Comparison of ENCODE assay signal across 1 cellular context in the genomic region with DNA sequence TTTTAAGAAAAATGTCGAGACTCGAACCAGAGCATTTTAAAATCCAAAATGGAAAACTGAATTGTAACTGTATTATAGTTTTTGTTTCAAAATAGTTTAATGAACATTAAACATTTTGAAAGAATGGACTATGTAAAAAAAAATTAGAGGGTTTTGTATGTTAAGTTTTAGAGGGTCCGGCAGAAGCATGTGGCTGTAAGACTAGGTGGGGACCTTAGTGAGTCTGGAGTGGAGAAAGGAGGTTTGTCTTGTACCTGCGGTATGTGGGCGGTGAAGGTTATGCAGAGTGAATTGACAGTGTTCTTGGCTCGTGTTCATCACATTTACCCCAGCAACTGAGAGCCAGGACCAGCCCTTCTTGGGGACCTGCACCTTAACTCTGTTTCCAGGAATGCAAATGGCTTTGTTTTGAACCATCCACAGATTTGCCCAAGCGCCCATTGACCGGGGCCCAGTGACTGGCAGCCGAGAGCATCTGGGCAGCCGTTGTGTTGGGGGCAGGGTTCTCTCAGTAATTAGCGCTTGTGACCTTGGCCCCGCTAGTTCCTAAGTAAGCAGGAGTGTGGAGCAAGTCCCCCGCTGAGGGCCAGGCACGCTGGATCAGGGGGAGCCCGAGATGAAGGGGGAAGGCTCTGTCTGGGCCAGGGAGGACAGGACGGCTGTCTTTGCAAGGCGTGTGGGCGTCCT.
TF ChIP-seq lines count a peak whose summit lies in the region.

No MANE protein-coding gene starts in this region.

TF ChIP-seq in HepG2, 621 proteins besides CTCF, POLR2A, EP300 and RAD21 (continued from another document and continues in another):
- TF ChIP-seq, protein P1, sequence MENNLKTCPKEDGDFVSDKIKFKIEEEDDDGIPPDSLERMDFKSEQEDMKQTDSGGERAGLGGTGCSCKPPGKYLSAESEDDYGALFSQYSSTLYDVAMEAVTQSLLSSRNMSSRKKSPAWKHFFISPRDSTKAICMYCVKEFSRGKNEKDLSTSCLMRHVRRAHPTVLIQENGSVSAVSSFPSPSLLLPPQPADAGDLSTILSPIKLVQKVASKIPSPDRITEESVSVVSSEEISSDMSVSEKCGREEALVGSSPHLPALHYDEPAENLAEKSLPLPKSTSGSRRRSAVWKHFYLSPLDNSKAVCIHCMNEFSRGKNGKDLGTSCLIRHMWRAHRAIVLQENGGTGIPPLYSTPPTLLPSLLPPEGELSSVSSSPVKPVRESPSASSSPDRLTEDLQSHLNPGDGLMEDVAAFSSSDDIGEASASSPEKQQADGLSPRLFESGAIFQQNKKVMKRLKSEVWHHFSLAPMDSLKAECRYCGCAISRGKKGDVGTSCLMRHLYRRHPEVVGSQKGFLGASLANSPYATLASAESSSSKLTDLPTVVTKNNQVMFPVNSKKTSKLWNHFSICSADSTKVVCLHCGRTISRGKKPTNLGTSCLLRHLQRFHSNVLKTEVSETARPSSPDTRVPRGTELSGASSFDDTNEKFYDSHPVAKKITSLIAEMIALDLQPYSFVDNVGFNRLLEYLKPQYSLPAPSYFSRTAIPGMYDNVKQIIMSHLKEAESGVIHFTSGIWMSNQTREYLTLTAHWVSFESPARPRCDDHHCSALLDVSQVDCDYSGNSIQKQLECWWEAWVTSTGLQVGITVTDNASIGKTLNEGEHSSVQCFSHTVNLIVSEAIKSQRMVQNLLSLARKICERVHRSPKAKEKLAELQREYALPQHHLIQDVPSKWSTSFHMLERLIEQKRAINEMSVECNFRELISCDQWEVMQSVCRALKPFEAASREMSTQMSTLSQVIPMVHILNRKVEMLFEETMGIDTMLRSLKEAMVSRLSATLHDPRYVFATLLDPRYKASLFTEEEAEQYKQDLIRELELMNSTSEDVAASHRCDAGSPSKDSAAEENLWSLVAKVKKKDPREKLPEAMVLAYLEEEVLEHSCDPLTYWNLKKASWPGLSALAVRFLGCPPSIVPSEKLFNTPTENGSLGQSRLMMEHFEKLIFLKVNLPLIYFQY (CRISPR knock-in tag; IDR thresholded peaks at IDR 0.05; ENCODE audit: borderline replicate concordance): peak; percentile 69; the same call in 1 of the 2 replicates
- peak; percentile 65; the same call in 1 of the 2 replicates for TF ChIP-seq ZFP90 (CRISPR knock-in tag; IDR thresholded peaks at IDR 0.05; ENCODE audit: borderline replicate concordance)
- peak; percentile 48; the same call in 1 of the 2 replicates for TF ChIP-seq CEBPB (IDR thresholded peaks at IDR 0.05; ENCODE audit: borderline replicate concordance, low read depth, low read length)
- TF ChIP-seq ZNF737 (CRISPR knock-in tag; IDR thresholded peaks at IDR 0.05; ENCODE audit: borderline replicate concordance): no peak
- TF ChIP-seq ZNF781 (CRISPR knock-in tag; IDR thresholded peaks at IDR 0.05; ENCODE audit: borderline replicate concordance, not compliant biosample characterization): peak; percentile 39
- TF ChIP-seq DR1 (CRISPR knock-in tag; IDR thresholded peaks at IDR 0.05): no peak
- TF ChIP-seq NFKBIZ (CRISPR knock-in tag; IDR thresholded peaks at IDR 0.05): peak; percentile 64; the same call in 1 of the 2 replicates
- no peak for TF ChIP-seq SETDB1 (CRISPR knock-in tag; IDR thresholded peaks at IDR 0.05; ENCODE audit: borderline replicate concordance)
- no peak for TF ChIP-seq DMAP1 (CRISPR knock-in tag; IDR thresholded peaks at IDR 0.05)
- TF ChIP-seq, protein P2, sequence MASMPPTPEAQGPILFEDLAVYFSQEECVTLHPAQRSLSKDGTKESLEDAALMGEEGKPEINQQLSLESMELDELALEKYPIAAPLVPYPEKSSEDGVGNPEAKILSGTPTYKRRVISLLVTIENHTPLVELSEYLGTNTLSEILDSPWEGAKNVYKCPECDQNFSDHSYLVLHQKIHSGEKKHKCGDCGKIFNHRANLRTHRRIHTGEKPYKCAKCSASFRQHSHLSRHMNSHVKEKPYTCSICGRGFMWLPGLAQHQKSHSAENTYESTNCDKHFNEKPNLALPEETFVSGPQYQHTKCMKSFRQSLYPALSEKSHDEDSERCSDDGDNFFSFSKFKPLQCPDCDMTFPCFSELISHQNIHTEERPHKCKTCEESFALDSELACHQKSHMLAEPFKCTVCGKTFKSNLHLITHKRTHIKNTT (CRISPR knock-in tag; IDR thresholded peaks at IDR 0.05): no peak
- peak; percentile 65; the same call in 1 of the 2 replicates for TF ChIP-seq ZNF232 (CRISPR knock-in tag; IDR thresholded peaks at IDR 0.05; ENCODE audit: borderline replicate concordance)
- peak; percentile 54; the same call in 1 of the 2 replicates for TF ChIP-seq CHD2 (IDR thresholded peaks at IDR 0.05; ENCODE audit: low read depth, low read length)
- TF ChIP-seq, protein P3, sequence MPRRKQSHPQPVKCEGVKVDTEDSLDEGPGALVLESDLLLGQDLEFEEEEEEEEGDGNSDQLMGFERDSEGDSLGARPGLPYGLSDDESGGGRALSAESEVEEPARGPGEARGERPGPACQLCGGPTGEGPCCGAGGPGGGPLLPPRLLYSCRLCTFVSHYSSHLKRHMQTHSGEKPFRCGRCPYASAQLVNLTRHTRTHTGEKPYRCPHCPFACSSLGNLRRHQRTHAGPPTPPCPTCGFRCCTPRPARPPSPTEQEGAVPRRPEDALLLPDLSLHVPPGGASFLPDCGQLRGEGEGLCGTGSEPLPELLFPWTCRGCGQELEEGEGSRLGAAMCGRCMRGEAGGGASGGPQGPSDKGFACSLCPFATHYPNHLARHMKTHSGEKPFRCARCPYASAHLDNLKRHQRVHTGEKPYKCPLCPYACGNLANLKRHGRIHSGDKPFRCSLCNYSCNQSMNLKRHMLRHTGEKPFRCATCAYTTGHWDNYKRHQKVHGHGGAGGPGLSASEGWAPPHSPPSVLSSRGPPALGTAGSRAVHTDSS (CRISPR knock-in tag; conservative IDR thresholded peaks at IDR 0.05): no peak
- TF ChIP-seq PHF21A (CRISPR knock-in tag; IDR thresholded peaks at IDR 0.05): peak; percentile 86
- no peak for TF ChIP-seq ZNF703 (CRISPR knock-in tag; IDR thresholded peaks at IDR 0.05; ENCODE audit: borderline replicate concordance)
- TF ChIP-seq HDAC1 (CRISPR knock-in tag; IDR thresholded peaks at IDR 0.05): peak; percentile 74
- TF ChIP-seq RCOR2 (CRISPR knock-in tag; IDR thresholded peaks at IDR 0.05): peak; percentile 86
- 0 out of 2 replicates have a peak, but pooled peaks have one; percentile 43 for TF ChIP-seq GTF2F1 (IDR thresholded peaks at IDR 0.05; ENCODE audit: low read length)
- TF ChIP-seq KLF16 (CRISPR knock-in tag; IDR thresholded peaks at IDR 0.05): peak in 1 of 2 experiments; percentile 59; a peak in 1 of 4 replicates
- TF ChIP-seq, protein P4, sequence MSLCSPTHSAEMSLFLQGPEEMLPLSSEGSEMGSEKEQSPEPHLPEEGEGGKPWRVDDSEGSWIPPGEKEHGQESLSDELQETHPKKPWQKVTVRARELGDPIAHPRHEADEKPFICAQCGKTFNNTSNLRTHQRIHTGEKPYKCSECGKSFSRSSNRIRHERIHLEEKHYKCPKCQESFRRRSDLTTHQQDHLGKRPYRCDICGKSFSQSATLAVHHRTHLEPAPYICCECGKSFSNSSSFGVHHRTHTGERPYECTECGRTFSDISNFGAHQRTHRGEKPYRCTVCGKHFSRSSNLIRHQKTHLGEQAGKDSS (CRISPR knock-in tag; IDR thresholded peaks at IDR 0.05; ENCODE audit: borderline replicate concordance, low read depth): peak; percentile 60; the same call in 1 of the 2 replicates
- 0 out of 2 replicates have a peak, but pooled peaks have one; percentile 50 for TF ChIP-seq ETV6 (CRISPR knock-in tag; conservative IDR thresholded peaks at IDR 0.05)
- TF ChIP-seq MEIS1 (CRISPR knock-in tag; IDR thresholded peaks at IDR 0.05; ENCODE audit: borderline replicate concordance): 0 out of 2 replicates have a peak, but pooled peaks have one; percentile 31
- TF ChIP-seq, protein P5, sequence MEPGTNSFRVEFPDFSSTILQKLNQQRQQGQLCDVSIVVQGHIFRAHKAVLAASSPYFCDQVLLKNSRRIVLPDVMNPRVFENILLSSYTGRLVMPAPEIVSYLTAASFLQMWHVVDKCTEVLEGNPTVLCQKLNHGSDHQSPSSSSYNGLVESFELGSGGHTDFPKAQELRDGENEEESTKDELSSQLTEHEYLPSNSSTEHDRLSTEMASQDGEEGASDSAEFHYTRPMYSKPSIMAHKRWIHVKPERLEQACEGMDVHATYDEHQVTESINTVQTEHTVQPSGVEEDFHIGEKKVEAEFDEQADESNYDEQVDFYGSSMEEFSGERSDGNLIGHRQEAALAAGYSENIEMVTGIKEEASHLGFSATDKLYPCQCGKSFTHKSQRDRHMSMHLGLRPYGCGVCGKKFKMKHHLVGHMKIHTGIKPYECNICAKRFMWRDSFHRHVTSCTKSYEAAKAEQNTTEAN (CRISPR knock-in tag; conservative IDR thresholded peaks at IDR 0.05): 0 out of 2 replicates have a peak, but pooled peaks have one; percentile 51
- TF ChIP-seq ZNF720 (CRISPR knock-in tag; IDR thresholded peaks at IDR 0.05): no peak
- TF ChIP-seq, protein P6, sequence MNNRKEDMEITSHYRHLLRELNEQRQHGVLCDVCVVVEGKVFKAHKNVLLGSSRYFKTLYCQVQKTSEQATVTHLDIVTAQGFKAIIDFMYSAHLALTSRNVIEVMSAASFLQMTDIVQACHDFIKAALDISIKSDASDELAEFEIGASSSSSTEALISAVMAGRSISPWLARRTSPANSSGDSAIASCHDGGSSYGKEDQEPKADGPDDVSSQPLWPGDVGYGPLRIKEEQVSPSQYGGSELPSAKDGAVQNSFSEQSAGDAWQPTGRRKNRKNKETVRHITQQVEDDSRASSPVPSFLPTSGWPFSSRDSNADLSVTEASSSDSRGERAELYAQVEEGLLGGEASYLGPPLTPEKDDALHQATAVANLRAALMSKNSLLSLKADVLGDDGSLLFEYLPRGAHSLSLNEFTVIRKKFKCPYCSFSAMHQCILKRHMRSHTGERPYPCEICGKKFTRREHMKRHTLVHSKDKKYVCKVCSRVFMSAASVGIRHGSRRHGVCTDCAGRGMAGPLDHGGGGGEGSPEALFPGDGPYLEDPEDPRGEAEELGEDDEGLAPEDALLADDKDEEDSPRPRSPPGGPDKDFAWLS (CRISPR knock-in tag; IDR thresholded peaks at IDR 0.05; ENCODE audit: borderline replicate concordance): no peak
- TF ChIP-seq, protein P7, sequence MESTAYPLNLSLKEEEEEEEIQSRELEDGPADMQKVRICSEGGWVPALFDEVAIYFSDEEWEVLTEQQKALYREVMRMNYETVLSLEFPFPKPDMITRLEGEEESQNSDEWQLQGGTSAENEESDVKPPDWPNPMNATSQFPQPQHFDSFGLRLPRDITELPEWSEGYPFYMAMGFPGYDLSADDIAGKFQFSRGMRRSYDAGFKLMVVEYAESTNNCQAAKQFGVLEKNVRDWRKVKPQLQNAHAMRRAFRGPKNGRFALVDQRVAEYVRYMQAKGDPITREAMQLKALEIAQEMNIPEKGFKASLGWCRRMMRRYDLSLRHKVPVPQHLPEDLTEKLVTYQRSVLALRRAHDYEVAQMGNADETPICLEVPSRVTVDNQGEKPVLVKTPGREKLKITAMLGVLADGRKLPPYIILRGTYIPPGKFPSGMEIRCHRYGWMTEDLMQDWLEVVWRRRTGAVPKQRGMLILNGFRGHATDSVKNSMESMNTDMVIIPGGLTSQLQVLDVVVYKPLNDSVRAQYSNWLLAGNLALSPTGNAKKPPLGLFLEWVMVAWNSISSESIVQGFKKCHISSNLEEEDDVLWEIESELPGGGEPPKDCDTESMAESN (CRISPR knock-in tag; conservative IDR thresholded peaks at IDR 0.05): 0 out of 2 replicates have a peak, but pooled peaks have one; percentile 29
- TF ChIP-seq MED13 (CRISPR knock-in tag; IDR thresholded peaks at IDR 0.05): 0 out of 2 replicates have a peak, but pooled peaks have one; percentile 71
- TF ChIP-seq, protein P8, sequence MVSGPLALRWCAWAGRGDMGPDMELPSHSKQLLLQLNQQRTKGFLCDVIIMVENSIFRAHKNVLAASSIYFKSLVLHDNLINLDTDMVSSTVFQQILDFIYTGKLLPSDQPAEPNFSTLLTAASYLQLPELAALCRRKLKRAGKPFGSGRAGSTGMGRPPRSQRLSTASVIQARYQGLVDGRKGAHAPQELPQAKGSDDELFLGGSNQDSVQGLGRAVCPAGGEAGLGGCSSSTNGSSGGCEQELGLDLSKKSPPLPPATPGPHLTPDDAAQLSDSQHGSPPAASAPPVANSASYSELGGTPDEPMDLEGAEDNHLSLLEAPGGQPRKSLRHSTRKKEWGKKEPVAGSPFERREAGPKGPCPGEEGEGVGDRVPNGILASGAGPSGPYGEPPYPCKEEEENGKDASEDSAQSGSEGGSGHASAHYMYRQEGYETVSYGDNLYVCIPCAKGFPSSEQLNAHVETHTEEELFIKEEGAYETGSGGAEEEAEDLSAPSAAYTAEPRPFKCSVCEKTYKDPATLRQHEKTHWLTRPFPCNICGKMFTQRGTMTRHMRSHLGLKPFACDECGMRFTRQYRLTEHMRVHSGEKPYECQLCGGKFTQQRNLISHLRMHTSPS (CRISPR knock-in tag; IDR thresholded peaks at IDR 0.05; ENCODE audit: low read depth): peak; percentile 96
- TF ChIP-seq TEAD2 (CRISPR knock-in tag; IDR thresholded peaks at IDR 0.05): no peak
- TF ChIP-seq ZNF672 (CRISPR knock-in tag; IDR thresholded peaks at IDR 0.05): no peak
- TF ChIP-seq, protein P9, sequence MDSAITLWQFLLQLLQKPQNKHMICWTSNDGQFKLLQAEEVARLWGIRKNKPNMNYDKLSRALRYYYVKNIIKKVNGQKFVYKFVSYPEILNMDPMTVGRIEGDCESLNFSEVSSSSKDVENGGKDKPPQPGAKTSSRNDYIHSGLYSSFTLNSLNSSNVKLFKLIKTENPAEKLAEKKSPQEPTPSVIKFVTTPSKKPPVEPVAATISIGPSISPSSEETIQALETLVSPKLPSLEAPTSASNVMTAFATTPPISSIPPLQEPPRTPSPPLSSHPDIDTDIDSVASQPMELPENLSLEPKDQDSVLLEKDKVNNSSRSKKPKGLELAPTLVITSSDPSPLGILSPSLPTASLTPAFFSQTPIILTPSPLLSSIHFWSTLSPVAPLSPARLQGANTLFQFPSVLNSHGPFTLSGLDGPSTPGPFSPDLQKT (CRISPR knock-in tag; IDR thresholded peaks at IDR 0.05; ENCODE audit: borderline replicate concordance): no peak
- TF ChIP-seq, protein P10, sequence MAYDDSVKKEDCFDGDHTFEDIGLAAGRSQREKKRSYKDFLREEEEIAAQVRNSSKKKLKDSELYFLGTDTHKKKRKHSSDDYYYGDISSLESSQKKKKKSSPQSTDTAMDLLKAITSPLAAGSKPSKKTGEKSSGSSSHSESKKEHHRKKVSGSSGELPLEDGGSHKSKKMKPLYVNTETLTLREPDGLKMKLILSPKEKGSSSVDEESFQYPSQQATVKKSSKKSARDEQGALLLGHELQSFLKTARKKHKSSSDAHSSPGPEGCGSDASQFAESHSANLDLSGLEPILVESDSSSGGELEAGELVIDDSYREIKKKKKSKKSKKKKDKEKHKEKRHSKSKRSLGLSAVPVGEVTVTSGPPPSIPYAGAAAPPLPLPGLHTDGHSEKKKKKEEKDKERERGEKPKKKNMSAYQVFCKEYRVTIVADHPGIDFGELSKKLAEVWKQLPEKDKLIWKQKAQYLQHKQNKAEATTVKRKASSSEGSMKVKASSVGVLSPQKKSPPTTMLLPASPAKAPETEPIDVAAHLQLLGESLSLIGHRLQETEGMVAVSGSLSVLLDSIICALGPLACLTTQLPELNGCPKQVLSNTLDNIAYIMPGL (CRISPR knock-in tag; IDR thresholded peaks at IDR 0.05; ENCODE audit: borderline replicate concordance in 1 of 2, low read depth in 1 of 2): 0 out of 4 replicates have a peak, but pooled peaks of 1 of the 2 experiments have one; percentile 16
